In the genomic region with DNA sequence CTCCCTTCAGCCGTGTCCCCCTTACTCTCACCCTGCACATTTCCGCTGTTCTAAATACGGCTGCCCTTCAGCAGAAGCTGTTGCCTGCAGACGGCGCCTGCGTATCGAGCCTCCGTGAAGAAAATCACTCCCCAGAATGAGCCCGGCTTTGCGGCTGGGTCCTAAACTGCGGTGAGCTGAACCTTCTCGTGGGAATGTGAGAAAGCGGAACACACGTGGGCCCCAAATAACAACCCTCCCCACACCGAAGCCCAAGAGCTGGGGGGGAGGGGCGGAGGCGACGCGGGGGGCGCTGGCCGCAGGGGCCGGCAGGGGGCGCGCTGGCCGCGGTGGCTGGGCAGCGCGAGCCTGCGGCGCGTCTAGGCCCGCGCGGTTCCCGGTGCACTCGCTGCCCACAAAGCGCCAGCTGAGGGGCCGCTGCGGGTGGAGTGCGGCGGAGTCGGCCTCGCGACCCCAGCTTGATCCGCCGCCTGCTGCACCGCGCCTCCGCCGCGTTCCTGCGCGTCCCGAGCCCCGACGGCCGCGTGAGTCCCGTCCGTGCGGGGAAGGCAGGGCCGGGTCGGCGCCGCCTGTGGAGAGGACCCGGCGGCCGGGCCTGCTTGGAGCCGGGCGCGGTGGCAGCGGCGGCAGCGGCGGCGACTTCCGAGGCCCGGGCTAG, we compare ENCODE assay signal across 1 cellular context.
TF ChIP-seq lines count a peak whose summit lies in the region.

A gene with protein sequence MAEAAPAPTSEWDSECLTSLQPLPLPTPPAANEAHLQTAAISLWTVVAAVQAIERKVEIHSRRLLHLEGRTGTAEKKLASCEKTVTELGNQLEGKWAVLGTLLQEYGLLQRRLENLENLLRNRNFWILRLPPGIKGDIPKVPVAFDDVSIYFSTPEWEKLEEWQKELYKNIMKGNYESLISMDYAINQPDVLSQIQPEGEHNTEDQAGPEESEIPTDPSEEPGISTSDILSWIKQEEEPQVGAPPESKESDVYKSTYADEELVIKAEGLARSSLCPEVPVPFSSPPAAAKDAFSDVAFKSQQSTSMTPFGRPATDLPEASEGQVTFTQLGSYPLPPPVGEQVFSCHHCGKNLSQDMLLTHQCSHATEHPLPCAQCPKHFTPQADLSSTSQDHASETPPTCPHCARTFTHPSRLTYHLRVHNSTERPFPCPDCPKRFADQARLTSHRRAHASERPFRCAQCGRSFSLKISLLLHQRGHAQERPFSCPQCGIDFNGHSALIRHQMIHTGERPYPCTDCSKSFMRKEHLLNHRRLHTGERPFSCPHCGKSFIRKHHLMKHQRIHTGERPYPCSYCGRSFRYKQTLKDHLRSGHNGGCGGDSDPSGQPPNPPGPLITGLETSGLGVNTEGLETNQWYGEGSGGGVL (plus strand): TSS at position 382 of the 658 bp plus-strand sequence. CDS start 290 bp downstream, outside the sequence.

TF ChIP-seq in HEK293, 187 proteins besides CTCF, POLR2A, EP300 and RAD21 (continued from another document and continues in another):
- TF ChIP-seq, protein P1, sequence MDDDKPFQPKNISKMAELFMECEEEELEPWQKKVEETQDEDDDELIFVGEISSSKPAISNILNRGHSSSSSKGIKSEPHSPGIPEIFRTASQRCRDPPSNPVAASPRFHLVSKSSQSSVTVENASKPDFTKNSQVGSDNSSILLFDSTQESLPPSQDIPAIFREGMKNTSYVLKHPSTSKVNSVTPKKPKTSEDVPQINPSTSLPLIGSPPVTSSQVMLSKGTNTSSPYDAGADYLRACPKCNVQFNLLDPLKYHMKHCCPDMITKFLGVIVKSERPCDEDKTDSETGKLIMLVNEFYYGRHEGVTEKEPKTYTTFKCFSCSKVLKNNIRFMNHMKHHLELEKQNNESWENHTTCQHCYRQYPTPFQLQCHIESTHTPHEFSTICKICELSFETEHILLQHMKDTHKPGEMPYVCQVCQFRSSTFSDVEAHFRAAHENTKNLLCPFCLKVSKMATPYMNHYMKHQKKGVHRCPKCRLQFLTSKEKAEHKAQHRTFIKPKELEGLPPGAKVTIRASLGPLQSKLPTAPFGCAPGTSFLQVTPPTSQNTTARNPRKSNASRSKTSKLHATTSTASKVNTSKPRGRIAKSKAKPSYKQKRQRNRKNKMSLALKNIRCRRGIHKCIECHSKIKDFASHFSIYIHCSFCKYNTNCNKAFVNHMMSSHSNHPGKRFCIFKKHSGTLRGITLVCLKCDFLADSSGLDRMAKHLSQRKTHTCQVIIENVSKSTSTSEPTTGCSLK (tag by site-specific recombination; IDR thresholded peaks at IDR 0.05), result no peak
- TF ChIP-seq ZNF561 (tag by site-specific recombination; IDR thresholded peaks at IDR 0.05; ENCODE audit: borderline replicate concordance) (no peak; the same call in 1 of the 2 replicates), ZNF2 (tag by site-specific recombination; IDR thresholded peaks at IDR 0.05) (peak; percentile 16; the same call in 1 of the 2 replicates), ZNF549 (tag by site-specific recombination; IDR thresholded peaks at IDR 0.05) (no peak), ZNF121 (tag by site-specific recombination; IDR thresholded peaks at IDR 0.05) (no peak), ZBTB17 (tag by site-specific recombination; IDR thresholded peaks at IDR 0.05) (no peak), ZNF302 (tag by site-specific recombination; IDR thresholded peaks at IDR 0.05; ENCODE audit: low read depth) (no peak), ZNF155 (tag by site-specific recombination; IDR thresholded peaks at IDR 0.05) (no peak), BCL11B (tag by site-specific recombination; IDR thresholded peaks at IDR 0.05; ENCODE audit: low read depth) (no peak), ZNF555 (tag by site-specific recombination; conservative IDR thresholded peaks at IDR 0.05) (no peak), ZNF473 (tag by site-specific recombination; IDR thresholded peaks at IDR 0.05) (no peak), ZNF677 (tag by site-specific recombination; IDR thresholded peaks at IDR 0.05) (0 out of 2 replicates have a peak, but pooled peaks have one; percentile 19), ZNF423 (tag by site-specific recombination; IDR thresholded peaks at IDR 0.05) (no peak), ZNF23 (tag by site-specific recombination; IDR thresholded peaks at IDR 0.05; ENCODE audit: borderline replicate concordance) (no peak), ZNF404 (tag by site-specific recombination; IDR thresholded peaks at IDR 0.05) (no peak), SETDB1 (IDR thresholded peaks at IDR 0.05; ENCODE audit: insufficient read length, low read length) (no peak), ZXDB (tag by site-specific recombination; IDR thresholded peaks at IDR 0.05) (peak; percentile 5; the same call in 1 of the 2 replicates), ZNF76 (tag by site-specific recombination; IDR thresholded peaks at IDR 0.05; ENCODE audit: borderline replicate concordance, low read depth) (no peak), ZNF658 (tag by site-specific recombination; IDR thresholded peaks at IDR 0.05) (no peak), GLI4 (tag by site-specific recombination; IDR thresholded peaks at IDR 0.05) (no peak), ZNF558 (tag by site-specific recombination; IDR thresholded peaks at IDR 0.05) (no peak), ZNF600 (tag by site-specific recombination; IDR thresholded peaks at IDR 0.05) (no peak; the same call in 1 of the 2 replicates), YY2 (tag by site-specific recombination; IDR thresholded peaks at IDR 0.05) (no peak), ZNF140 (tag by site-specific recombination; IDR thresholded peaks at IDR 0.05) (no peak), ZNF416 (tag by site-specific recombination; IDR thresholded peaks at IDR 0.05) (no peak), ZFP37 (tag by site-specific recombination; IDR thresholded peaks at IDR 0.05) (peak; percentile 64), IKZF3 (tag by site-specific recombination; IDR thresholded peaks at IDR 0.05) (0 out of 2 replicates have a peak, but pooled peaks have one; percentile 41), ZNF341 (tag by site-specific recombination; IDR thresholded peaks at IDR 0.05; ENCODE audit: low read depth) (peak; percentile 99), ZNF501 (tag by site-specific recombination; IDR thresholded peaks at IDR 0.05) (peak; percentile 22; the same call in 1 of the 2 replicates), ZNF174 (tag by site-specific recombination; IDR thresholded peaks at IDR 0.05) (no peak), WT1 (tag by site-specific recombination; IDR thresholded peaks at IDR 0.05) (no peak), REPIN1 (tag by site-specific recombination; IDR thresholded peaks at IDR 0.05; ENCODE audit: low read depth) (no peak), ZNF837 (tag by site-specific recombination; IDR thresholded peaks at IDR 0.05) (no peak), ZNF146 (tag by site-specific recombination; IDR thresholded peaks at IDR 0.05) (no peak), ZNF221 (tag by site-specific recombination; IDR thresholded peaks at IDR 0.05; ENCODE audit: borderline replicate concordance) (no peak; the same call in 1 of the 2 replicates), ZNF132 (tag by site-specific recombination; IDR thresholded peaks at IDR 0.05; ENCODE audit: borderline replicate concordance) (no peak), FEZF1 (tag by site-specific recombination; IDR thresholded peaks at IDR 0.05) (no peak), ZNF830 (tag by site-specific recombination; IDR thresholded peaks at IDR 0.05; ENCODE audit: low read depth) (no peak), KLF7 (tag by site-specific recombination; IDR thresholded peaks at IDR 0.05; ENCODE audit: borderline replicate concordance) (no peak)
- TF ChIP-seq, protein P2, sequence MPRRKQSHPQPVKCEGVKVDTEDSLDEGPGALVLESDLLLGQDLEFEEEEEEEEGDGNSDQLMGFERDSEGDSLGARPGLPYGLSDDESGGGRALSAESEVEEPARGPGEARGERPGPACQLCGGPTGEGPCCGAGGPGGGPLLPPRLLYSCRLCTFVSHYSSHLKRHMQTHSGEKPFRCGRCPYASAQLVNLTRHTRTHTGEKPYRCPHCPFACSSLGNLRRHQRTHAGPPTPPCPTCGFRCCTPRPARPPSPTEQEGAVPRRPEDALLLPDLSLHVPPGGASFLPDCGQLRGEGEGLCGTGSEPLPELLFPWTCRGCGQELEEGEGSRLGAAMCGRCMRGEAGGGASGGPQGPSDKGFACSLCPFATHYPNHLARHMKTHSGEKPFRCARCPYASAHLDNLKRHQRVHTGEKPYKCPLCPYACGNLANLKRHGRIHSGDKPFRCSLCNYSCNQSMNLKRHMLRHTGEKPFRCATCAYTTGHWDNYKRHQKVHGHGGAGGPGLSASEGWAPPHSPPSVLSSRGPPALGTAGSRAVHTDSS (tag by site-specific recombination; IDR thresholded peaks at IDR 0.05), result 0 out of 2 replicates have a peak, but pooled peaks have one; percentile 14
- TF ChIP-seq, protein P3, sequence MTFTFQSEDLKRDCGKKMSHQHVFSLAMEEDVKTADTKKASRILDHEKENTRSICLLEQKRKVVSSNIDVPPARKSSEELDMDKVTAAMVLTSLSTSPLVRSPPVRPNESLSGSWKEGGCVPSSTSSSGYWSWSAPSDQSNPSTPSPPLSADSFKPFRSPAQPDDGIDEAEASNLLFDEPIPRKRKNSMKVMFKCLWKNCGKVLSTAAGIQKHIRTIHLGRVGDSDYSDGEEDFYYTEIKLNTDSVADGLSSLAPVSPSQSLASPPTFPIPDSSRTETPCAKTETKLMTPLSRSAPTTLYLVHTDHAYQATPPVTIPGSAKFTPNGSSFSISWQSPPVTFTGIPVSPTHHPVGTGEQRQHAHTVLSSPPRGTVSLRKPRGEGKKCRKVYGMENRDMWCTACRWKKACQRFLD (tag by site-specific recombination; IDR thresholded peaks at IDR 0.05), result no peak
- TF ChIP-seq, protein P4, sequence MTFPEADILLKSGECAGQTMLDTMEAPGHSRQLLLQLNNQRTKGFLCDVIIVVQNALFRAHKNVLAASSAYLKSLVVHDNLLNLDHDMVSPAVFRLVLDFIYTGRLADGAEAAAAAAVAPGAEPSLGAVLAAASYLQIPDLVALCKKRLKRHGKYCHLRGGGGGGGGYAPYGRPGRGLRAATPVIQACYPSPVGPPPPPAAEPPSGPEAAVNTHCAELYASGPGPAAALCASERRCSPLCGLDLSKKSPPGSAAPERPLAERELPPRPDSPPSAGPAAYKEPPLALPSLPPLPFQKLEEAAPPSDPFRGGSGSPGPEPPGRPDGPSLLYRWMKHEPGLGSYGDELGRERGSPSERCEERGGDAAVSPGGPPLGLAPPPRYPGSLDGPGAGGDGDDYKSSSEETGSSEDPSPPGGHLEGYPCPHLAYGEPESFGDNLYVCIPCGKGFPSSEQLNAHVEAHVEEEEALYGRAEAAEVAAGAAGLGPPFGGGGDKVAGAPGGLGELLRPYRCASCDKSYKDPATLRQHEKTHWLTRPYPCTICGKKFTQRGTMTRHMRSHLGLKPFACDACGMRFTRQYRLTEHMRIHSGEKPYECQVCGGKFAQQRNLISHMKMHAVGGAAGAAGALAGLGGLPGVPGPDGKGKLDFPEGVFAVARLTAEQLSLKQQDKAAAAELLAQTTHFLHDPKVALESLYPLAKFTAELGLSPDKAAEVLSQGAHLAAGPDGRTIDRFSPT (tag by site-specific recombination; IDR thresholded peaks at IDR 0.05), result no peak
- TF ChIP-seq, protein P5, sequence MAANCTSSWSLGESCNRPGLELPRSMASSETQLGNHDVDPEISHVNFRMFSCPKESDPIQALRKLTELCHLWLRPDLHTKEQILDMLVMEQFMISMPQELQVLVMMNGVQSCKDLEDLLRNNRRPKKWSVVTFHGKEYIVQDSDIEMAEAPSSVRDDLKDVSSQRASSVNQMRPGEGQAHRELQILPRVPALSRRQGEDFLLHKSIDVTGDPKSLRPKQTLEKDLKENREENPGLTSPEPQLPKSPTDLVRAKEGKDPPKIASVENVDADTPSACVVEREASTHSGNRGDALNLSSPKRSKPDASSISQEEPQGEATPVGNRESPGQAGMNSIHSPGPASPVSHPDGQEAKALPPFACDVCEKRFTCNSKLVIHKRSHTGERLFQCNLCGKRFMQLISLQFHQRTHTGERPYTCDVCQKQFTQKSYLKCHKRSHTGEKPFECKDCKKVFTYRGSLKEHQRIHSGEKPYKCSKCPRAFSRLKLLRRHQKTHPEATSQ (tag by site-specific recombination; IDR thresholded peaks at IDR 0.05), result peak; percentile 26; the same call in 1 of the 2 replicates
- TF ChIP-seq, protein P6, sequence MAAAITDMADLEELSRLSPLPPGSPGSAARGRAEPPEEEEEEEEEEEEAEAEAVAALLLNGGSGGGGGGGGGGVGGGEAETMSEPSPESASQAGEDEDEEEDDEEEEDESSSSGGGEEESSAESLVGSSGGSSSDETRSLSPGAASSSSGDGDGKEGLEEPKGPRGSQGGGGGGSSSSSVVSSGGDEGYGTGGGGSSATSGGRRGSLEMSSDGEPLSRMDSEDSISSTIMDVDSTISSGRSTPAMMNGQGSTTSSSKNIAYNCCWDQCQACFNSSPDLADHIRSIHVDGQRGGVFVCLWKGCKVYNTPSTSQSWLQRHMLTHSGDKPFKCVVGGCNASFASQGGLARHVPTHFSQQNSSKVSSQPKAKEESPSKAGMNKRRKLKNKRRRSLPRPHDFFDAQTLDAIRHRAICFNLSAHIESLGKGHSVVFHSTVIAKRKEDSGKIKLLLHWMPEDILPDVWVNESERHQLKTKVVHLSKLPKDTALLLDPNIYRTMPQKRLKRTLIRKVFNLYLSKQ (tag by site-specific recombination; IDR thresholded peaks at IDR 0.05; ENCODE audit: borderline replicate concordance), result no peak
- TF ChIP-seq, protein P7, sequence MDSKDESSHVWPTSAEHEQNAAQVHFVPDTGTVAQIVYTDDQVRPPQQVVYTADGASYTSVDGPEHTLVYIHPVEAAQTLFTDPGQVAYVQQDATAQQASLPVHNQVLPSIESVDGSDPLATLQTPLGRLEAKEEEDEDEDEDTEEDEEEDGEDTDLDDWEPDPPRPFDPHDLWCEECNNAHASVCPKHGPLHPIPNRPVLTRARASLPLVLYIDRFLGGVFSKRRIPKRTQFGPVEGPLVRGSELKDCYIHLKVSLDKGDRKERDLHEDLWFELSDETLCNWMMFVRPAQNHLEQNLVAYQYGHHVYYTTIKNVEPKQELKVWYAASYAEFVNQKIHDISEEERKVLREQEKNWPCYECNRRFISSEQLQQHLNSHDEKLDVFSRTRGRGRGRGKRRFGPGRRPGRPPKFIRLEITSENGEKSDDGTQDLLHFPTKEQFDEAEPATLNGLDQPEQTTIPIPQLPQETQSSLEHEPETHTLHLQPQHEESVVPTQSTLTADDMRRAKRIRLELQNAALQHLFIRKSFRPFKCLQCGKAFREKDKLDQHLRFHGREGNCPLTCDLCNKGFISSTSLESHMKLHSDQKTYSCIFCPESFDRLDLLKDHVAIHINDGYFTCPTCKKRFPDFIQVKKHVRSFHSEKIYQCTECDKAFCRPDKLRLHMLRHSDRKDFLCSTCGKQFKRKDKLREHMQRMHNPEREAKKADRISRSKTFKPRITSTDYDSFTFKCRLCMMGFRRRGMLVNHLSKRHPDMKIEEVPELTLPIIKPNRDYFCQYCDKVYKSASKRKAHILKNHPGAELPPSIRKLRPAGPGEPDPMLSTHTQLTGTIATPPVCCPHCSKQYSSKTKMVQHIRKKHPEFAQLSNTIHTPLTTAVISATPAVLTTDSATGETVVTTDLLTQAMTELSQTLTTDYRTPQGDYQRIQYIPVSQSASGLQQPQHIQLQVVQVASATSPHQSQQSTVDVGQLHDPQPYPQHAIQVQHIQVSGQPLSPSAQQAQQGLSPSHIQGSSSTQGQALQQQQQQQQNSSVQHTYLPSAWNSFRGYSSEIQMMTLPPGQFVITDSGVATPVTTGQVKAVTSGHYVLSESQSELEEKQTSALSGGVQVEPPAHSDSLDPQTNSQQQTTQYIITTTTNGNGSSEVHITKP (tag by site-specific recombination; IDR thresholded peaks at IDR 0.05), result no peak
- TF ChIP-seq, protein P8, sequence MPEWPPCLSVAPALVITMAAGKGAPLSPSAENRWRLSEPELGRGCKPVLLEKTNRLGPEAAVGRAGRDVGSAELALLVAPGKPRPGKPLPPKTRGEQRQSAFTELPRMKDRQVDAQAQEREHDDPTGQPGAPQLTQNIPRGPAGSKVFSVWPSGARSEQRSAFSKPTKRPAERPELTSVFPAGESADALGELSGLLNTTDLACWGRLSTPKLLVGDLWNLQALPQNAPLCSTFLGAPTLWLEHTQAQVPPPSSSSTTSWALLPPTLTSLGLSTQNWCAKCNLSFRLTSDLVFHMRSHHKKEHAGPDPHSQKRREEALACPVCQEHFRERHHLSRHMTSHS (tag by site-specific recombination; IDR thresholded peaks at IDR 0.05), result no peak
